8 cellular contexts compared by ENCODE assay signal in the genomic region with DNA sequence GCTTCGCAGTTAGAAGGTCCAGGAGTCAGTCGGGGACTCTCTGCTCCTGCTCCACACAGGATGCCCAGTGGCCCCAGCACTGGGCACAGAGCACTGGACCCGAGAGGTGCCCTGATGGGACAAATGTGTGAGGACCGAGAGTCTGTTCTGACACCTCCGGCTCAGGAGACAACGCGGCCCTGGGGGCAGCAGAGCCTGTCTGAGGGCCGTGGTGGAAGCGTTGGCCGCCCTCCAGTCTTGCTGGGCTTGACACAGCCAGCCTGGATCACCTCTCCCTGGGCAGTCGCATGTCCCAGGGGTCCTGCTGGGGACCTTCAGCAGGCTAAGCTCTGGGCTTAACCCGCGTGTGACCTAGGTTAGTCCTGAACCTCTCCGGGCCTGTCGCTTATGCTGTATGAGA.
"Had no signal": no experiment of that assay in that cellular context is flagged by ENCODE, and none has a peak within 500 bp of the region (broad histone marks: within the 10 kb centered on the region; RNA-seq: fewer than 3 reads in every experiment).

No MANE protein-coding gene starts in this region.

- H3K9me3 ChIP-seq: colonic mucosa, mucosa of descending colon, testis, uterus had no signal

- H3K4me3 Mint-ChIP-seq: activated naive CD4-positive, alpha-beta T cell treated with anti-CD3 and anti-CD28 coated beads, Interleukin-2, amount 50 U/mL, for 24 hours; natural killer cell; stimulated activated naive CD8-positive, alpha-beta T cell treated with anti-CD3 and anti-CD28 coated beads, Interleukin-15, Interleukin-2, amounts not matched to agents 100 ng/mL and 50 ng/mL, for 24 hours had no signal

- H3K36me3 ChIP-seq: colonic mucosa, uterus had no signal

- H3K27ac Mint-ChIP-seq: activated naive CD4-positive, alpha-beta T cell treated with anti-CD3 and anti-CD28 coated beads, Interleukin-2, amount 50 U/mL, for 24 hours; natural killer cell had no signal

- H3K4me1 ChIP-seq: colonic mucosa, foreskin keratinocyte, testis, uterus had no signal

- H3K27me3 ChIP-seq: colonic mucosa, foreskin keratinocyte, testis, uterus had no signal

- H3K27me3 Mint-ChIP-seq: activated naive CD4-positive, alpha-beta T cell treated with anti-CD3 and anti-CD28 coated beads, Interleukin-2, amount 50 U/mL, for 24 hours had no signal

- H3K4me3 ChIP-seq: colonic mucosa, mucosa of descending colon, uterus had no signal

- H3K9me3 Mint-ChIP-seq: activated naive CD4-positive, alpha-beta T cell treated with anti-CD3 and anti-CD28 coated beads, Interleukin-2, amount 50 U/mL, for 24 hours; natural killer cell; stimulated activated naive CD8-positive, alpha-beta T cell treated with anti-CD3 and anti-CD28 coated beads, Interleukin-15, Interleukin-2, amounts not matched to agents 100 ng/mL and 50 ng/mL, for 24 hours had no signal

- H3K27ac ChIP-seq: colonic mucosa, foreskin keratinocyte, testis, uterus had no signal
